Comparison of ENCODE assay signal across 1 cellular context in the genomic region with DNA sequence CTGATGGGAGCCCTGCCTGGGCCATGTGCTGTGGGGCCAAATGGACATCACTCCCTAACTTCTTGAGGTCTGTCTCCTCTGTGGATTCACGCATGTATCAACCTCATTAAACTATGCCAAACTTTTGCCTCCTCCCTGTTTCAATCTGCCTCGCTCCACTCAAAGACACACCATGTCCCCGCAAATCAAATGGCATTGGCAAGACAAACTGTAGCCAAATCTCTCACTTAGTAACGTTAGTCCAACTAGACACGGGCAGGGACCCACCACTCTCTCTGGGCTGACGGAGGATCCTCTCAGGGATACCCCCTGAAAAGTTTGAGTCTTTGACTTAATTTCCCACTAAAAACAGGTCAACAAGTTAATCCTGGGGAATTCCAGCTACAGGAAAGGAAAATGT.
TF ChIP-seq lines count a peak whose summit lies in the region.

No MANE protein-coding gene starts in this region.

TF ChIP-seq in HepG2, 621 proteins besides CTCF, POLR2A, EP300 and RAD21:
- TF ChIP-seq, protein P1, sequence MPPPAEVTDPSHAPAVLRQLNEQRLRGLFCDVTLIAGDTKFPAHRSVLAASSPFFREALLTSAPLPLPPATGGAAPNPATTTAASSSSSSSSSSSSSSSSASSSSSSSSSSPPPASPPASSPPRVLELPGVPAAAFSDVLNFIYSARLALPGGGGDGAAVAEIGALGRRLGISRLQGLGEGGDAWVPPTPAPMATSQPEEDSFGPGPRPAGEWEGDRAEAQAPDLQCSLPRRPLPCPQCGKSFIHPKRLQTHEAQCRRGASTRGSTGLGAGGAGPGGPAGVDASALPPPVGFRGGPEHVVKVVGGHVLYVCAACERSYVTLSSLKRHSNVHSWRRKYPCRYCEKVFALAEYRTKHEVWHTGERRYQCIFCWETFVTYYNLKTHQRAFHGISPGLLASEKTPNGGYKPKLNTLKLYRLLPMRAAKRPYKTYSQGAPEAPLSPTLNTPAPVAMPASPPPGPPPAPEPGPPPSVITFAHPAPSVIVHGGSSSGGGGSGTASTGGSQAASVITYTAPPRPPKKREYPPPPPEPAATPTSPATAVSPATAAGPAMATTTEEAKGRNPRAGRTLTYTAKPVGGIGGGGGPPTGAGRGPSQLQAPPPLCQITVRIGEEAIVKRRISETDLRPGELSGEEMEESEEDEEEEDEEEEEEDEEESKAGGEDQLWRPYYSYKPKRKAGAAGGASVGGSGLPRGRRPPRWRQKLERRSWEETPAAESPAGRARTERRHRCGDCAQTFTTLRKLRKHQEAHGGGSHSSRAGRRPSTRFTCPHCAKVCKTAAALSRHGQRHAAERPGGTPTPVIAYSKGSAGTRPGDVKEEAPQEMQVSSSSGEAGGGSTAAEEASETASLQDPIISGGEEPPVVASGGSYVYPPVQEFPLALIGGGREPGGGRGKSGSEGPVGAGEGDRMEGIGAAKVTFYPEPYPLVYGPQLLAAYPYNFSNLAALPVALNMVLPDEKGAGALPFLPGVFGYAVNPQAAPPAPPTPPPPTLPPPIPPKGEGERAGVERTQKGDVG (CRISPR knock-in tag; IDR thresholded peaks at IDR 0.05; ENCODE audit: borderline replicate concordance): no peak
- TF ChIP-seq SMYD3 (CRISPR knock-in tag; IDR thresholded peaks at IDR 0.05) (no peak), ZNF556 (CRISPR knock-in tag; IDR thresholded peaks at IDR 0.05; ENCODE audit: borderline replicate concordance) (no peak), ZFY (CRISPR knock-in tag; IDR thresholded peaks at IDR 0.05) (no peak), PAF1 (CRISPR knock-in tag; IDR thresholded peaks at IDR 0.05) (no peak), CHCHD3 (CRISPR knock-in tag; IDR thresholded peaks at IDR 0.05) (no peak), ZNF652 (CRISPR knock-in tag; IDR thresholded peaks at IDR 0.05; ENCODE audit: borderline replicate concordance, low read depth) (no peak)
- TF ChIP-seq, protein P2, sequence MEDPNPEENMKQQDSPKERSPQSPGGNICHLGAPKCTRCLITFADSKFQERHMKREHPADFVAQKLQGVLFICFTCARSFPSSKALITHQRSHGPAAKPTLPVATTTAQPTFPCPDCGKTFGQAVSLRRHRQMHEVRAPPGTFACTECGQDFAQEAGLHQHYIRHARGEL (CRISPR knock-in tag; IDR thresholded peaks at IDR 0.05): no peak
- TF ChIP-seq, protein P3, sequence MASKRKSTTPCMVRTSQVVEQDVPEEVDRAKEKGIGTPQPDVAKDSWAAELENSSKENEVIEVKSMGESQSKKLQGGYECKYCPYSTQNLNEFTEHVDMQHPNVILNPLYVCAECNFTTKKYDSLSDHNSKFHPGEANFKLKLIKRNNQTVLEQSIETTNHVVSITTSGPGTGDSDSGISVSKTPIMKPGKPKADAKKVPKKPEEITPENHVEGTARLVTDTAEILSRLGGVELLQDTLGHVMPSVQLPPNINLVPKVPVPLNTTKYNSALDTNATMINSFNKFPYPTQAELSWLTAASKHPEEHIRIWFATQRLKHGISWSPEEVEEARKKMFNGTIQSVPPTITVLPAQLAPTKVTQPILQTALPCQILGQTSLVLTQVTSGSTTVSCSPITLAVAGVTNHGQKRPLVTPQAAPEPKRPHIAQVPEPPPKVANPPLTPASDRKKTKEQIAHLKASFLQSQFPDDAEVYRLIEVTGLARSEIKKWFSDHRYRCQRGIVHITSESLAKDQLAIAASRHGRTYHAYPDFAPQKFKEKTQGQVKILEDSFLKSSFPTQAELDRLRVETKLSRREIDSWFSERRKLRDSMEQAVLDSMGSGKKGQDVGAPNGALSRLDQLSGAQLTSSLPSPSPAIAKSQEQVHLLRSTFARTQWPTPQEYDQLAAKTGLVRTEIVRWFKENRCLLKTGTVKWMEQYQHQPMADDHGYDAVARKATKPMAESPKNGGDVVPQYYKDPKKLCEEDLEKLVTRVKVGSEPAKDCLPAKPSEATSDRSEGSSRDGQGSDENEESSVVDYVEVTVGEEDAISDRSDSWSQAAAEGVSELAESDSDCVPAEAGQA (IDR thresholded peaks at IDR 0.05; ENCODE audit: low read depth): no peak
- TF ChIP-seq, protein P3 (CRISPR knock-in tag; IDR thresholded peaks at IDR 0.05; ENCODE audit: borderline replicate concordance): no peak
